ENCODE assay signal across 10 cellular contexts in the genomic region with DNA sequence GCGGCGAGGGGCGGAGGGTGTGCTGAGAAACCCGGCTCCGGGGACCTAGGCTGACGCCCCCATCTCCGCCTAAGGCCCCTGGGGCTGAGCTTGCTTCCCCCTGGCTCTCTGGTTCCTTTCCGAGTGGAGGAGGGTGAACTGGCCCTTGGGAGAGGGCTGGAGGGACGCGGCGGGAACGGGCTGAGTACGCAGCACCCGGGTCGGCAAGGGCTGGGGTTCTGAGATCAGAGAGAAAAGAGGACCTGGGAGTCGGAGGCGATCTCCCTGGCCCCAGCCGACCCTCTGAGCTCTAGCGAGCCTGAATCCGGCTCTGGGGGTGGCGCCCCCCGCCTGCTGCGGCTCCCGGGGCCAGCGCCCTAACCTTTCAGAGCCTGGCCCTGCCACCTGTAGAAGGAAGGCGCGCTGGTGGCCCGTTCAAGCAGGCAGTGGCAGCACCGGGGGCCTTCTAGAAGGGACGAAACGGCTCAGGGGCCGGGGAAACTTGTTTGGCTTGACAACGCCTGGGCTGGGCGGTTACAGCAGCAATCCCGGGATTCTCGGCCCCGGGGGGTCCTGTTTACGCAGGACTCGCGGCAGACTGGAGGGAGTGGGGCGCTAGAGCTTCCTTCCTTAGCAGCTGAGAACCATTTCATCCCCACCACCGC.
DNase-seq lines count a peak whose midpoint lies in the region; ATAC-seq and TF ChIP-seq lines count a peak whose summit lies in the region.
"Had no signal": no experiment of that assay in that cellular context is flagged by ENCODE, and none has a peak within 500 bp of the region (broad histone marks: within the 10 kb centered on the region; RNA-seq: fewer than 3 reads in every experiment).

No MANE protein-coding gene starts in this region.

- in situ Hi-C loops in KBM-7 (cut with MboI; ENCODE audit: low pct_unique_long_range_greater_than_20kb, low sequenced_read_pairs) = loop anchor here (25.0 kb wide), 2 partner anchors 271 to 521 kb away; partner anchors contain the start of genes FOXD2 and PDZK1IP1

- CTCF ChIA-PET in Caco-2 (lab: Charles Lee) = interaction anchor here (0.6 to 3.7 kb wide), 5 partner anchors 18 to 272 kb away, joined by 3 to 48 read pairs (median 6); partner anchors contain the start of gene FOXD2

- intact Hi-C loops in Caco-2 (cut with micrococcal nuclease; ENCODE audit: unreplicated experiment) = loop anchor here (1.0 kb wide), 1 partner anchor 319 kb away; no protein-coding TSS in a partner anchor

- ATAC-seq in GM19023 (IDR thresholded peaks at IDR 0.05; ENCODE audit: unreplicated experiment) = no peak

- no peak overlapping the region for H3K4ac ChIP-seq in neuronal stem cell (ENCODE audit: low read length)

- peak overlapping the region; percentile 63 for H2BK5ac ChIP-seq in neuronal stem cell (ENCODE audit: low read length)

- H3K23ac ChIP-seq in neuronal stem cell (ENCODE audit: low read depth, low read length, poor library complexity) = peak overlapping the region; percentile 75

- peaks cover 6% of the 10 kb centered on the region for H3K4me1 Mint-ChIP-seq in Caco-2 (ENCODE audit: low read depth, unreplicated experiment)
- peaks cover 3% of the 10 kb centered on the region for H3K4me1 Mint-ChIP-seq in endothelial cell (ENCODE audit: unreplicated experiment)

- H3K36me3 Mint-ChIP-seq in Caco-2 (ENCODE audit: insufficient read depth, unreplicated experiment) (no peaks in the 10 kb centered on the region), endothelial cell (ENCODE audit: low read depth, unreplicated experiment) (peaks cover 4% of the 10 kb centered on the region)

- peak overlapping the region; percentile 45 for H3K27ac Mint-ChIP-seq in Caco-2 (ENCODE audit: unreplicated experiment)
- no peak overlapping the region for H3K27ac Mint-ChIP-seq in endothelial cell (ENCODE audit: unreplicated experiment)

- DNase-seq in Caco-2 (peak; percentile 57 to 73), KBM-7 (peak; percentile 24), endothelial cell (ENCODE audit: low spot score) (peak; percentile 22), neuronal stem cell (ENCODE audit: low spot score) (no peak), SKM-1 (lab: John Stamatoyannopoulos, UW; ENCODE audit: unreplicated experiment) (no peak), Kasumi-1 (lab: John Stamatoyannopoulos, UW) (no peak)
- no peak for DNase-seq in activated effector memory CD4-positive, alpha-beta T cell treated with anti-CD3 and anti-CD28 coated beads, Interleukin-2, amount 50 U/mL, for 16 hours
- DNase-seq: effector CD8-positive, alpha-beta T cell had no signal

- no CpG with 5 or more reads among the region's 42 CpGs for WGBS in neuronal stem cell (ENCODE audit: extremely low coverage in 2 of 2, insufficient read length in 2 of 2, insufficient replicate concordance in 1 of 2), 2 donors

- no peaks in the 10 kb centered on the region for H3K9me3 Mint-ChIP-seq in Caco-2 (ENCODE audit: unreplicated experiment)
- no peaks in the 10 kb centered on the region for H3K9me3 Mint-ChIP-seq in endothelial cell (ENCODE audit: unreplicated experiment)

- H3K4me3 Mint-ChIP-seq in Caco-2 (ENCODE audit: unreplicated experiment) (peak overlapping the region; percentile 73), endothelial cell (ENCODE audit: unreplicated experiment) (peak overlapping the region; percentile 37)

- H3K4me1 ChIP-seq in Caco-2 = 0 out of 2 replicates have a peak, but pooled peaks cover 7% of the 10 kb centered on the region
- peaks cover 2 to 15% of the 10 kb centered on the region in 2 donors for H3K4me1 ChIP-seq in neuronal stem cell (ENCODE audit: control insufficient read depth in 2 of 2, insufficient read depth in 1 of 2, low read depth in 1 of 2, low read length in 2 of 2)

- H3K27me3 Mint-ChIP-seq in Caco-2 (ENCODE audit: insufficient read depth, unreplicated experiment) (no peaks in the 10 kb centered on the region), endothelial cell (ENCODE audit: unreplicated experiment) (peaks cover 19% of the 10 kb centered on the region)

- H4K91ac ChIP-seq in neuronal stem cell (ENCODE audit: low read depth, low read length, poor library complexity) = no peak overlapping the region

- H2AK5ac ChIP-seq in neuronal stem cell (ENCODE audit: low read depth, low read length) = no peak overlapping the region

- no peaks in the 10 kb centered on the region for H3K27me3 ChIP-seq in Caco-2 (replicated peaks; ENCODE audit: control insufficient read depth, insufficient read depth, low read length)
- H3K27me3 ChIP-seq in neuronal stem cell (ENCODE audit: control insufficient read depth in 3 of 3, insufficient read depth in 3 of 3, low read depth in 1 of 3, low read length in 3 of 3) = peaks cover 7 to 90% (median 56%) of the 10 kb centered on the region in 3 experiments

- H3K9me3 ChIP-seq in Caco-2 = no peaks in the 10 kb centered on the region
- no peaks in the 10 kb centered on the region for H3K9me3 ChIP-seq in neuronal stem cell (replicated peaks in 1 of 2; ENCODE audit: control insufficient read depth in 2 of 2, insufficient read depth in 1 of 2, low read depth in 1 of 2, low read length in 2 of 2)

- H2BK12ac ChIP-seq in neuronal stem cell (ENCODE audit: low read length) = no peak overlapping the region

- peak overlapping the region; percentile 94 for H3K4me2 ChIP-seq in neuronal stem cell (ENCODE audit: insufficient read depth, low read length, poor library complexity, severe bottlenecking)

- H2BK15ac ChIP-seq in neuronal stem cell (ENCODE audit: low read length) = peak overlapping the region; percentile 38

- no peak overlapping the region for H3K27ac ChIP-seq in neuronal stem cell (replicated peaks; ENCODE audit: low read length)
- H3K27ac ChIP-seq: HL-60 had no signal

- H2AFZ ChIP-seq in neuronal stem cell (ENCODE audit: low read length) = peak overlapping the region; percentile 79

- H4K8ac ChIP-seq in neuronal stem cell (ENCODE audit: low read depth, low read length) = no peak overlapping the region

- POLR2A ChIA-PET in Caco-2 (lab: Charles Lee) = interaction anchor here (0.5 kb wide), 1 partner anchor 271 kb away, joined by 3 read pairs; the partner anchor contains the start of gene FOXD2

- TF ChIP-seq CTCF in Caco-2 (IDR thresholded peaks at IDR 0.05; ENCODE audit: insufficient read depth in 1 of 2, low read depth in 1 of 2, low read length in 1 of 2, severe bottlenecking in 1 of 2, unreplicated experiment in 1 of 2) (no peak), endothelial cell (IDR thresholded peaks at IDR 0.05; ENCODE audit: unreplicated experiment) (no peak)

- peak overlapping the region; percentile 59 for H3K4me3 ChIP-seq in Caco-2 (ENCODE audit: low read depth, low read length)
- H3K4me3 ChIP-seq in neuronal stem cell (ENCODE audit: low read length in 2 of 2) = peak overlapping the region in 1 of 2 donors; percentile 74

- H2BK120ac ChIP-seq in neuronal stem cell (ENCODE audit: low read depth, low read length) = no peak overlapping the region

- H3K18ac ChIP-seq in neuronal stem cell (ENCODE audit: low read length) = peak overlapping the region; percentile 90

- H3K9ac ChIP-seq in neuronal stem cell (ENCODE audit: low read depth, low read length, poor library complexity) = peak overlapping the region; percentile 24

- peak overlapping the region; percentile 44 for H3K14ac ChIP-seq in neuronal stem cell (ENCODE audit: low read length)

- BruUV-seq in Caco-2 (replicated peaks; lab: Mats Ljungman, UMichigan) = no TSS peak

- H3K36me3 ChIP-seq in Caco-2 (ENCODE audit: control insufficient read depth, insufficient read depth, low read length) (no peaks in the 10 kb centered on the region), neuronal stem cell (replicated peaks in 1 of 2; ENCODE audit: control insufficient read depth in 2 of 2, insufficient read depth in 2 of 2, low read length in 2 of 2) (no peaks in the 10 kb centered on the region)

- no peaks in the 10 kb centered on the region for H3K79me1 ChIP-seq in neuronal stem cell (ENCODE audit: low read depth, low read length)

Comparison
In these comparisons a context has a peak if more than half of its experiments do, and no peak if none do; other contexts are left out.
1. DNase-seq: peak in Caco-2 (2 of 2), KBM-7 (single experiment) and endothelial cell (single experiment); none in neuronal stem cell (single experiment), activated effector memory CD4-positive, alpha-beta T cell treated with anti-CD3 and anti-CD28 coated beads, Interleukin-2, amount 50 U/mL, for 16 hours (single experiment), SKM-1 (single experiment) and Kasumi-1 (0 of 2).